8 cellular contexts compared by ENCODE assay signal in the genomic region with DNA sequence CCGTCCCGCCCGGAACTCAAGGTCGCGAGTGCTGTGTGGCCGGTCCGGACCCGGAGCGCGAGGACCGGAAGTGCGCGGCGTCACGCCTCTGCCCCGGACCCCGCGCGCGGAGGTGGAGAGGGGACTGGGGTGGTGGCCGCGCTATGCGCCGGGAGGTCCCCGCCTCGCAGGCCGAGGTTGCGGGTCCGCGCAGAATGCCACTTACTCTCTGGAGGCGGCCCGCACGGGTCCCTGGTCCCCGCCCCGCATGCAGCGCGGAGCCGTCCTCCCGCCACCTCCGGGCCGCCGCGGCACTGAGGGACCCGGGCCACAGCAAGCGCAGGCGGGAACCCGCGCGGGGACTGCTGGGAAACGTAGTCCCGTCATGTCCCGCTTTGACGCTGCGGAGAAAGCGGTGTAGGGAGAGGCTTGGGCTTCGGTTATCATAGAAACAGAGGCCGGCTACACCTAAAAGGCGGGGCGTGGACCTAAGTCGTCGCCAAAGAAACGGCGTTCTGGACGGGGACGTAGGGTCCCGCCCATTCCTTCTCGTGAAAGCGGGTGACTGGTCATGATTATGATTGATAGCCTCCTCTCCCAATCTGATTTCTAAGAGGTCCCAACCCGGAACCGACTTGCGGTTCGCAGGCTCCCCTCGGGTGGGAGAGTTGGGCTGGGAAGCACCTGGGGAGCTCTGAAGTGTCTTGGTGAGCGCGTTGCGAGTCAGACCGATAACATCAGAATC. TPM values are rescaled to one million over a fixed set of nuclear protein-coding genes. Genes with fewer than 3 reads are reported as not detected.
DNase-seq lines count a peak whose midpoint lies in the region; ATAC-seq and TF ChIP-seq lines count a peak whose summit lies in the region.

A gene (minus strand): TSS at position 295 of the 724 bp plus-strand sequence. CDS start 11,698 bp downstream, outside the sequence.

- H3K4me2 ChIP-seq in SK-N-SH = peak within 1 kb of the TSS; percentile 98

- ATAC-seq in HG02610 (IDR thresholded peaks at IDR 0.05; ENCODE audit: unreplicated experiment) = peak; percentile 85
- peak; percentile 90 for ATAC-seq in activated naive CD4-positive, alpha-beta T cell treated with anti-CD3 and anti-CD28 coated beads, Interleukin-2, amount 50 U/mL, for 72 hours

- H3K9ac ChIP-seq in SK-N-SH = peak within 1 kb of the TSS; percentile 84

- POLR2A ChIA-PET in GM10248 (lab: Yijun Ruan, JAX) (no interaction called here), SK-N-SH (lab: Yijun Ruan, JAX) (interaction anchor here (0.8 to 1.2 kb wide), 3 partner anchors 17 to 19 kb away, joined by 3 to 9 read pairs (median 7); a partner anchor contains a TSS)

- peak within 1 kb of the TSS; percentile 81 to 89 for H3K27ac ChIP-seq in SK-N-SH (ENCODE audit: low read depth in 2 of 2, low read length in 1 of 2)

- peak within 1 kb of the TSS; percentile 92 to 100 for H3K27ac Mint-ChIP-seq in activated naive CD4-positive, alpha-beta T cell treated with anti-CD3 and anti-CD28 coated beads, Interleukin-2, amount 50 U/mL, for 72 hours

- DNase-seq in GM10248 (ENCODE audit: extremely low spot score) (peak; percentile 96), NCI-H1092 (lab: John Stamatoyannopoulos, UW) (peak; percentile 98), SK-N-SH (peak; percentile 93), globus pallidus (ENCODE audit: low spot score) (peak; percentile 100), non-pigmented ciliary epithelial cell (ENCODE audit: low read depth) (peak; percentile 100), superior temporal gyrus (ENCODE audit: extremely low spot score) (peak; percentile 99)
- peak; percentile 92 to 98 for DNase-seq in activated naive CD4-positive, alpha-beta T cell treated with anti-CD3 and anti-CD28 coated beads, Interleukin-2, amount 50 U/mL, for 72 hours (ENCODE audit: low spot score in 2 of 2)

- no peaks in the 10 kb centered on the region for H4K20me1 ChIP-seq in SK-N-SH (ENCODE audit: insufficient read depth)

- peaks cover 12% of the 10 kb centered on the region for H3F3A ChIP-seq in SK-N-SH (replicated peaks; ENCODE audit: insufficient read depth)

- TF ChIP-seq RAD21 in SK-N-SH (IDR thresholded peaks at IDR 0.05; ENCODE audit: low read length) = no peak

- H3K36me3 Mint-ChIP-seq in activated naive CD4-positive, alpha-beta T cell treated with anti-CD3 and anti-CD28 coated beads, Interleukin-2, amount 50 U/mL, for 72 hours = peaks cover 0 to 7% of the 10 kb centered on the region in 2 donors

- H3K4me3 ChIP-seq in SK-N-SH (ENCODE audit: low read depth in 2 of 2, low read length in 1 of 2) = peak within 1 kb of the TSS; percentile 56 to 99

- CTCF ChIA-PET in GM10248 (lab: Yijun Ruan, JAX) (interaction anchor here (1.2 kb wide), 1 partner anchor 22 kb away, joined by 3 read pairs; no protein-coding TSS in a partner anchor), SK-N-SH (lab: Yijun Ruan, JAX) (interaction anchor here (0.7 to 1.1 kb wide), 3 partner anchors 17 to 139 kb away, joined by 3 read pairs; a partner anchor contains a TSS)

- peak within 1 kb of the TSS; percentile 79; the same call in 1 of the 2 replicates for H2AFZ ChIP-seq in SK-N-SH (ENCODE audit: low read depth)

- no peaks in the 10 kb centered on the region for H3K9me3 Mint-ChIP-seq in activated naive CD4-positive, alpha-beta T cell treated with anti-CD3 and anti-CD28 coated beads, Interleukin-2, amount 50 U/mL, for 72 hours

- H3K9me2 ChIP-seq in SK-N-SH = no peaks in the 10 kb centered on the region

- H3K36me3 ChIP-seq in SK-N-SH (replicated peaks in 1 of 2; ENCODE audit: control insufficient read depth in 1 of 2, insufficient read depth in 2 of 2, low read length in 1 of 2) = no peaks in the 10 kb centered on the region

- H3K79me2 ChIP-seq in SK-N-SH (ENCODE audit: insufficient read depth) = peaks cover 26% of the 10 kb centered on the region

- TF ChIP-seq CTCF in GM10248 (IDR thresholded peaks at IDR 0.05; ENCODE audit: control extremely low read depth, extremely low read depth, low read depth, missing control alignments) (no peak), SK-N-SH (IDR thresholded peaks at IDR 0.05) (no peak)

- H3K27me3 ChIP-seq in SK-N-SH (ENCODE audit: insufficient read depth) = no peaks in the 10 kb centered on the region

- no peaks in the 10 kb centered on the region for H3K9me3 ChIP-seq in SK-N-SH

- H3K4me1 ChIP-seq in SK-N-SH (ENCODE audit: control insufficient read depth in 1 of 2, insufficient read depth in 2 of 2, low read depth in 1 of 2, low read length in 1 of 2) = peaks cover 13 to 29% of the 10 kb centered on the region in 2 experiments; a peak in 2 of 4 replicates

- TF ChIP-seq EP300 in SK-N-SH (IDR thresholded peaks at IDR 0.05; ENCODE audit: borderline replicate concordance in 1 of 2, low read depth in 1 of 2, low read length in 1 of 2) = peak in 1 of 2 experiments; percentile 1; a peak in 1 of 4 replicates

- under 1% methylated on average over 26 of the region's 77 CpGs for WGBS in SK-N-SH (ENCODE audit: low lambda C conversion rate)

TF ChIP-seq in SK-N-SH, 30 proteins besides CTCF, POLR2A, EP300 and RAD21 (continues in another document):
- TF ChIP-seq TEAD4 (IDR thresholded peaks at IDR 0.05; ENCODE audit: borderline replicate concordance, insufficient read depth) (no peak), FOXJ3 (CRISPR knock-in tag; IDR thresholded peaks at IDR 0.05) (peak; percentile 72), FOXM1 (IDR thresholded peaks at IDR 0.05; ENCODE audit: low read depth) (no peak), RXRA (IDR thresholded peaks at IDR 0.05; ENCODE audit: borderline replicate concordance, low read depth) (no peak), POLR2AphosphoS5 (IDR thresholded peaks at IDR 0.05; ENCODE audit: low read depth, low read length) (peak; percentile 67), NFIC (IDR thresholded peaks at IDR 0.05; ENCODE audit: borderline replicate concordance) (no peak), TAF1 (IDR thresholded peaks at IDR 0.05; ENCODE audit: borderline replicate concordance, low read depth, low read length) (peak; percentile 93), CHD2 (IDR thresholded peaks at IDR 0.05; ENCODE audit: low read length, partially characterized antibody) (peak; percentile 67), JUND (IDR thresholded peaks at IDR 0.05) (no peak), TCF12 (IDR thresholded peaks at IDR 0.05) (peak; percentile 43; the same call in 1 of the 2 replicates), NRF1 (IDR thresholded peaks at IDR 0.05; ENCODE audit: low read depth, low read length) (0 out of 2 replicates have a peak, but pooled peaks have one; percentile 31)
- TF ChIP-seq, protein P1, sequence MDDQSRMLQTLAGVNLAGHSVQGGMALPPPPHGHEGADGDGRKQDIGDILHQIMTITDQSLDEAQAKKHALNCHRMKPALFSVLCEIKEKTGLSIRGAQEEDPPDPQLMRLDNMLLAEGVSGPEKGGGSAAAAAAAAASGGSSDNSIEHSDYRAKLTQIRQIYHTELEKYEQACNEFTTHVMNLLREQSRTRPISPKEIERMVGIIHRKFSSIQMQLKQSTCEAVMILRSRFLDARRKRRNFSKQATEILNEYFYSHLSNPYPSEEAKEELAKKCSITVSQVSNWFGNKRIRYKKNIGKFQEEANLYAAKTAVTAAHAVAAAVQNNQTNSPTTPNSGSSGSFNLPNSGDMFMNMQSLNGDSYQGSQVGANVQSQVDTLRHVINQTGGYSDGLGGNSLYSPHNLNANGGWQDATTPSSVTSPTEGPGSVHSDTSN (IDR thresholded peaks at IDR 0.05) = peak; percentile 99
- TF ChIP-seq, protein P2, sequence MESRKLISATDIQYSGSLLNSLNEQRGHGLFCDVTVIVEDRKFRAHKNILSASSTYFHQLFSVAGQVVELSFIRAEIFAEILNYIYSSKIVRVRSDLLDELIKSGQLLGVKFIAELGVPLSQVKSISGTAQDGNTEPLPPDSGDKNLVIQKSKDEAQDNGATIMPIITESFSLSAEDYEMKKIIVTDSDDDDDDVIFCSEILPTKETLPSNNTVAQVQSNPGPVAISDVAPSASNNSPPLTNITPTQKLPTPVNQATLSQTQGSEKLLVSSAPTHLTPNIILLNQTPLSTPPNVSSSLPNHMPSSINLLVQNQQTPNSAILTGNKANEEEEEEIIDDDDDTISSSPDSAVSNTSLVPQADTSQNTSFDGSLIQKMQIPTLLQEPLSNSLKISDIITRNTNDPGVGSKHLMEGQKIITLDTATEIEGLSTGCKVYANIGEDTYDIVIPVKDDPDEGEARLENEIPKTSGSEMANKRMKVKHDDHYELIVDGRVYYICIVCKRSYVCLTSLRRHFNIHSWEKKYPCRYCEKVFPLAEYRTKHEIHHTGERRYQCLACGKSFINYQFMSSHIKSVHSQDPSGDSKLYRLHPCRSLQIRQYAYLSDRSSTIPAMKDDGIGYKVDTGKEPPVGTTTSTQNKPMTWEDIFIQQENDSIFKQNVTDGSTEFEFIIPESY (IDR thresholded peaks at IDR 0.05; ENCODE audit: borderline replicate concordance, low read depth) = peak; percentile 65; the same call in 1 of the 2 replicates

RNA-seq across cellular contexts. Expression of the gene that starts here (rescaled TPM):
- polyA plus RNA-seq in SK-N-SH (2012; rRNA removed) = 1.2 and 1.6 TPM in 2 replicates
- polyA plus RNA-seq in SK-N-SH (2012; cell fraction: cytosol; rRNA removed) = 0.58 and 1.1 TPM in 2 replicates
- polyA plus RNA-seq in SK-N-SH (2012; cell fraction: nucleus; rRNA removed) = 2.2 and 3.3 TPM in 2 replicates
- 1 to 10 TPM in 1 of 2 donors, under 1 TPM in 1; 0.48 to 2.1 TPM for total RNA-seq in activated naive CD4-positive, alpha-beta T cell treated with anti-CD3 and anti-CD28 coated beads, Interleukin-2, amount 50 U/mL, for 72 hours

Comparison
In these comparisons a context has a peak if more than half of its experiments do, and no peak if none do; other contexts are left out.
1. Peak in every context shown above with its lines: DNase-seq, ATAC-seq, H3K4me3 ChIP-seq and H3K27ac ChIP-seq.